Comparison of ENCODE assay signal across 30 cellular contexts in the genomic region with DNA sequence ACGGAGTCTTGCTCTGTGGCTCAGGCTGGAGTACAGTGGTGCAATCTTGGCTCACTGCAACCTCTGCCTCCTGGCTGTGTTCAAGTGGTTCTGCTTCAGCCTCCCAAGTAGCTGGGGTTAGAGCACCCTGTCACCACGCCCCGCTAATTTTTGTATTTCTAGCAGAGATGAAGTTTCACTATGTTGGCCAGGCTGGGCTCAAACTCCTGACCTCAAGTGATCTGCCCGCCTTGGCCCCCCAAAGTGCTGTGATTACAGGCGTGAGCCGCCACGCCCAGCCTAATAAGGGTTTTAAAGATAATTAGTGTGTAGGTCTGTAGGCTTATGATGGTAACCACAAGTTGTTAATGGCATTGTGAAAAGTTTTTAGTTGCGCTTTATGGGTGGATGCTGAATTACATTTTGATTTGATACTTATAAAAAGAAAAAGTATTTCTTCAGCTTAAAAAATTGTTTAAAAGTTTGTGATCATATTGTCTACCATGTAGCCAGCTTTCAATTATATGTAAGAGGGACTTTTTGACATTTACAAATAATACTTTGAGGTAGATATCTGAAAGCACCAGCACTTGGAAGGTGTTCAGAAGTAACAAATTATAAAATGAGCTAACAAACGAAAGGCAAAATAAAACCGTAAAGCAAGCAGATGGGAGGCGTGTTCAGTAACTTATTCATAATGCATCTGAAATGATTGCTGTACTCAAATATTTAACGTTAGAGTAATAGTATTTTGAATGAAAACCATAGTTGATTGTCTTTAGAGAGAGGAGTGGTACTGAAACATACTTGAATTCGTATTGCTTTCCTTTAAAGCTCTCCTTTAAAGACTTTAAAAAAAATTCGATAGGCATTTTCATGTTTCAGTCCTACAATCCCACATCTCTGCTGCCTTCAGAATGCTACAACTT. TPM values are rescaled to one million over a fixed set of nuclear protein-coding genes. Genes with fewer than 3 reads are reported as not detected.
DNase-seq lines count a peak whose midpoint lies in the region; ATAC-seq and TF ChIP-seq lines count a peak whose summit lies in the region.
"Had no signal": no experiment of that assay in that cellular context is flagged by ENCODE, and none has a peak within 500 bp of the region (broad histone marks: within the 10 kb centered on the region; RNA-seq: fewer than 3 reads in every experiment).

No MANE protein-coding gene starts in this region.

- H3K27ac ChIP-seq in cardiac muscle cell (peak overlapping the region; percentile 25), lung (ENCODE audit: low read depth in 1 of 2, low read length in 1 of 2) (no peak overlapping the region)
- H3K27ac ChIP-seq: pancreas, Peyer's patch, uterus had no signal

- H3K4me3 ChIP-seq in cardiac muscle cell, result no peak overlapping the region
- no peak overlapping the region for H3K4me3 ChIP-seq in lung
- H3K4me3 ChIP-seq: pancreas, Peyer's patch, uterus had no signal

- DNase-seq in cardiac muscle cell (ENCODE audit: low read depth in 1 of 2, low spot score in 1 of 2) (no peak), cardiac septum (ENCODE audit: low spot score) (no peak), WTC11 (ENCODE audit: low spot score) (no peak), lung (ENCODE audit: low spot score) (no peak), type B pancreatic cell (ENCODE audit: extremely low spot score, unreplicated experiment) (no peak), Kasumi-1 (lab: John Stamatoyannopoulos, UW) (no peak)
- DNase-seq in stimulated activated CD4-positive, alpha-beta T cell treated with anti-CD3 and anti-CD28 coated beads, Interleukin-12 subunit alpha, Interleukin-12 subunit beta, amount 100 ng/mL, for 4 hours, result no peak
- DNase-seq: activated CD4-positive, alpha-beta T cell treated with anti-CD3 and anti-CD28 coated beads, Interleukin-2, amount 10 ng/mL, durations not matched to agents 7 days and 5 days; activated naive CD4-positive, alpha-beta T cell treated with anti-CD3 and anti-CD28 coated beads for 36 hours; activated T-cell treated with anti-CD3 and anti-CD28 coated beads, Interleukin-2, amount 50 U/mL, for 1 hour; AML-193; CD4-positive, CD25-positive, alpha-beta regulatory T cell; hypothalamus; Karpas-422; NCI-H1436; NCI-H2081 treated with DMSO at 0.1 percent for 48 hours; NCI-H446; NCI-H774; pancreas; Peyer's patch; retina; SHP77; small intestine; stimulated activated naive CD4-positive, alpha-beta T cell treated with Interleukin-2 at 50 U/mL for 16 hours; SW 1271; T1000; uterus had no signal

- peaks cover 26% of the 10 kb centered on the region for H3K36me3 Mint-ChIP-seq in WTC11
- H3K36me3 Mint-ChIP-seq in type B pancreatic cell, result peaks cover 25% of the 10 kb centered on the region

- no peak overlapping the region for H3K27ac Mint-ChIP-seq in WTC11
- H3K27ac Mint-ChIP-seq in type B pancreatic cell, result no peak overlapping the region
- H3K27ac Mint-ChIP-seq: activated CD4-positive, alpha-beta T cell treated with anti-CD3 and anti-CD28 coated beads, Interleukin-2, amount 10 ng/mL, durations not matched to agents 7 days and 5 days; activated naive CD4-positive, alpha-beta T cell treated with anti-CD3 and anti-CD28 coated beads for 36 hours had no signal

- no peak overlapping the region for H3K4me3 Mint-ChIP-seq in WTC11
- H3K4me3 Mint-ChIP-seq in type B pancreatic cell, result no peak overlapping the region
- H3K4me3 Mint-ChIP-seq: activated CD4-positive, alpha-beta T cell treated with anti-CD3 and anti-CD28 coated beads, Interleukin-2, amount 10 ng/mL, durations not matched to agents 7 days and 5 days; activated naive CD4-positive, alpha-beta T cell treated with anti-CD3 and anti-CD28 coated beads for 36 hours; brain; CD4-positive, CD25-positive, alpha-beta regulatory T cell; neural crest cell had no signal

- no peaks in the 10 kb centered on the region for H3K9me3 ChIP-seq in cardiac muscle cell (ENCODE audit: low read depth)
- no peaks in the 10 kb centered on the region for H3K9me3 ChIP-seq in lung (ENCODE audit: control insufficient read depth in 2 of 2, insufficient read depth in 1 of 2, low read length in 1 of 2)
- H3K9me3 ChIP-seq: pancreas, Peyer's patch, uterus had no signal

- H3K9me3 Mint-ChIP-seq in WTC11, result no peaks in the 10 kb centered on the region
- no peaks in the 10 kb centered on the region for H3K9me3 Mint-ChIP-seq in type B pancreatic cell
- H3K9me3 Mint-ChIP-seq: activated CD4-positive, alpha-beta T cell treated with anti-CD3 and anti-CD28 coated beads, Interleukin-2, amount 10 ng/mL, durations not matched to agents 7 days and 5 days; activated naive CD4-positive, alpha-beta T cell treated with anti-CD3 and anti-CD28 coated beads for 36 hours; brain; CD4-positive, CD25-positive, alpha-beta regulatory T cell; neural crest cell had no signal

- H3K36me3 ChIP-seq in cardiac muscle cell (peaks cover 22% of the 10 kb centered on the region), lung (ENCODE audit: control insufficient read depth in 2 of 2, insufficient read depth in 2 of 2, low read length in 2 of 2) (peaks cover 0 to 11% of the 10 kb centered on the region in 2 donors)
- H3K36me3 ChIP-seq: uterus had no signal

- H3K4me1 ChIP-seq in cardiac muscle cell (ENCODE audit: low read depth), result no peaks in the 10 kb centered on the region
- peaks cover 0 to 2% of the 10 kb centered on the region in 2 donors for H3K4me1 ChIP-seq in lung (ENCODE audit: control insufficient read depth in 2 of 2, insufficient read depth in 2 of 2, low read length in 2 of 2)
- H3K4me1 ChIP-seq: pancreas, Peyer's patch, uterus had no signal

- CTCF ChIA-PET in WTC11 (lab: Charles Lee), result interaction anchor here (0.6 to 2.1 kb wide), 2 partner anchors 15 to 312 kb away, joined by 5 to 15 read pairs; no protein-coding TSS in a partner anchor

- WGBS in lung, 2 donors, result 74 to 87% methylated on average over 14 of the region's 14 CpGs

- intact Hi-C loops in cardiac septum (cut with DNase I), result no loop called here

- no peaks in the 10 kb centered on the region for H3K4me1 Mint-ChIP-seq in WTC11
- H3K4me1 Mint-ChIP-seq in type B pancreatic cell (ENCODE audit: unreplicated experiment), result no peaks in the 10 kb centered on the region
- H3K4me1 Mint-ChIP-seq: neural crest cell had no signal

- H3K27me3 ChIP-seq in cardiac muscle cell, result no peaks in the 10 kb centered on the region
- H3K27me3 ChIP-seq in lung (ENCODE audit: control insufficient read depth, insufficient read depth), result no peaks in the 10 kb centered on the region
- H3K27me3 ChIP-seq: pancreas, Peyer's patch, uterus had no signal

- POLR2A ChIA-PET in WTC11 (lab: Charles Lee), result interaction anchor here (1.7 kb wide), 1 partner anchor 37 kb away, joined by 4 read pairs; the partner anchor contains the start of gene MDM2

- H3K27me3 Mint-ChIP-seq in WTC11 (ENCODE audit: low read depth) (no peaks in the 10 kb centered on the region), type B pancreatic cell (no peaks in the 10 kb centered on the region)
- H3K27me3 Mint-ChIP-seq: activated CD4-positive, alpha-beta T cell treated with anti-CD3 and anti-CD28 coated beads, Interleukin-2, amount 10 ng/mL, durations not matched to agents 7 days and 5 days; brain; CD4-positive, CD25-positive, alpha-beta regulatory T cell had no signal

- ATAC-seq in WTC11 (no peak), lung (ENCODE audit: insufficient read depth, low FRiP score) (peak; percentile 36), GM21390 (IDR thresholded peaks at IDR 0.05; ENCODE audit: unreplicated experiment) (no peak)
- ATAC-seq: pancreas had no signal

- TF ChIP-seq CTCF in cardiac muscle cell (IDR thresholded peaks at IDR 0.05; ENCODE audit: low read depth, low read length) (no peak), WTC11 (IDR thresholded peaks at IDR 0.05) (no peak), lung (IDR thresholded peaks at IDR 0.05; ENCODE audit: control extremely low read depth, extremely low read depth) (no peak), type B pancreatic cell (conservative IDR thresholded peaks at IDR 0.05) (no peak)

TF ChIP-seq in WTC11, 78 proteins besides CTCF, POLR2A, EP300 and RAD21:
- TF ChIP-seq ATF3 (CRISPR knock-in tag; conservative IDR thresholded peaks at IDR 0.05) (no peak), E2F1 (CRISPR knock-in tag; IDR thresholded peaks at IDR 0.05) (no peak), ZNF671 (CRISPR knock-in tag; IDR thresholded peaks at IDR 0.05) (0 out of 2 replicates have a peak, but pooled peaks have one; percentile 29), GTF2I (CRISPR knock-in tag; conservative IDR thresholded peaks at IDR 0.05) (no peak), OVOL2 (CRISPR knock-in tag; IDR thresholded peaks at IDR 0.05; ENCODE audit: borderline replicate concordance) (no peak)

RNA-seq across cellular contexts. Expression of gene MDM2, which starts 37.1 kb away (rescaled TPM):
- 58.3 and 70.3 TPM in 2 replicates for total RNA-seq in cardiac muscle cell
- polyA plus RNA-seq in cardiac muscle cell, result 23.7 and 37.3 TPM in 2 replicates
- total RNA-seq in cardiac septum, result 47.9 TPM
- total RNA-seq in WTC11 (2021), result 130 to 207 TPM (median 137 TPM) in 3 replicates
- 100 to 1,000 TPM; 102 to 114 TPM for total RNA-seq in lung
- 100 to 1,000 TPM in 1 of 2 donors, 10 to 100 TPM in 1; 24.9 to 155 TPM for polyA plus RNA-seq in lung
- total RNA-seq in type B pancreatic cell (ENCODE audit: low replicate concordance), result 162 and 299 TPM in 2 replicates
